ENCODE assay signal across 1 cellular context in the genomic region with DNA sequence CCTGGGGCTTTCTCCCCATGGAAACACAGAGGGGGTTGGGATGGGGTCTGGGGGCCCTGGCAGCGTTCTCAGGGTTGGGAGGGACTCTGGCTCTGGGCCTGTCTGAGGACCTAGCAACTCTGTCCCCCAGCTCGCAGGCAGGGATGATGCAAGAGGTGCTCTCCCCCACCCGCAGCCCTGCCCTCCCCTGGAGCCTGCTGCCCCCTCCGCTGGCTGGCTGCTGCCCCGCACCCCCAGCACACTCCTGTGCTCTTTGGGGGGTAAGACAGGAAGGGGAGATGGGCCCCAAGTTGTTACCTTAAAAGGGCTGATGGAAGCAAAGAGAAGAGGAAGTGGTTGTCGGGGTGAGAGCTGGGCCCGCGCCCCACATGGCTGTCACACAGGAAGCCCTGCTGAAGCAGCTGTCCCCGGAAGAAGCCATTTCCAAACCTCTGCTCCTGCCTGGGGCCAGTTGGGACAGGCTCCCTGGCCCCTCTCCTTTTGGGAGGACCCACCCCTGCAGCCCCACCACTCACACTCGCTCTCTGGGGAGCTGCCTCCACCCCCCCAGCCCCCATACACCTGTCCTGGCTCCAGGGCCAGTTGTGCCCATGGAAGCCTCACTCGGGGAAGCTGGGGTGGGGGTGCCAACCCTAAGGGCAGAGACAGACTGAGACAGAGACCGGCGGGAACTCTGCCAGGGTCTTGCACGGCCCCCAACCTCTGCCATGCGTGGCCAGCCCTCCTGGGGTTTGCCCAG.
TF ChIP-seq lines count a peak whose summit lies in the region.

No MANE protein-coding gene starts in this region.

TF ChIP-seq in HEK293, 187 proteins besides CTCF, POLR2A, EP300 and RAD21 (continued from another document):
- TF ChIP-seq ZBTB8A (tag by site-specific recombination; IDR thresholded peaks at IDR 0.05) (peak; percentile 63; the same call in 1 of the 2 replicates), ZNF16 (tag by site-specific recombination; IDR thresholded peaks at IDR 0.05; ENCODE audit: low read depth) (no peak), ZIC2 (tag by site-specific recombination; IDR thresholded peaks at IDR 0.05) (peak; percentile 29; the same call in 1 of the 2 replicates), ZNF211 (tag by site-specific recombination; IDR thresholded peaks at IDR 0.05; ENCODE audit: low read depth) (no peak), ZNF768 (tag by site-specific recombination; IDR thresholded peaks at IDR 0.05) (no peak), ZNF391 (tag by site-specific recombination; IDR thresholded peaks at IDR 0.05; ENCODE audit: borderline replicate concordance, low read depth) (no peak), ZFP69B (tag by site-specific recombination; IDR thresholded peaks at IDR 0.05) (peak; percentile 86), GLIS1 (tag by site-specific recombination; IDR thresholded peaks at IDR 0.05) (peak; percentile 84), ZNF202 (tag by site-specific recombination; IDR thresholded peaks at IDR 0.05; ENCODE audit: borderline replicate concordance) (no peak), ZNF24 (tag by site-specific recombination; IDR thresholded peaks at IDR 0.05) (0 out of 2 replicates have a peak, but pooled peaks have one; percentile 22)
- TF ChIP-seq, protein P1, sequence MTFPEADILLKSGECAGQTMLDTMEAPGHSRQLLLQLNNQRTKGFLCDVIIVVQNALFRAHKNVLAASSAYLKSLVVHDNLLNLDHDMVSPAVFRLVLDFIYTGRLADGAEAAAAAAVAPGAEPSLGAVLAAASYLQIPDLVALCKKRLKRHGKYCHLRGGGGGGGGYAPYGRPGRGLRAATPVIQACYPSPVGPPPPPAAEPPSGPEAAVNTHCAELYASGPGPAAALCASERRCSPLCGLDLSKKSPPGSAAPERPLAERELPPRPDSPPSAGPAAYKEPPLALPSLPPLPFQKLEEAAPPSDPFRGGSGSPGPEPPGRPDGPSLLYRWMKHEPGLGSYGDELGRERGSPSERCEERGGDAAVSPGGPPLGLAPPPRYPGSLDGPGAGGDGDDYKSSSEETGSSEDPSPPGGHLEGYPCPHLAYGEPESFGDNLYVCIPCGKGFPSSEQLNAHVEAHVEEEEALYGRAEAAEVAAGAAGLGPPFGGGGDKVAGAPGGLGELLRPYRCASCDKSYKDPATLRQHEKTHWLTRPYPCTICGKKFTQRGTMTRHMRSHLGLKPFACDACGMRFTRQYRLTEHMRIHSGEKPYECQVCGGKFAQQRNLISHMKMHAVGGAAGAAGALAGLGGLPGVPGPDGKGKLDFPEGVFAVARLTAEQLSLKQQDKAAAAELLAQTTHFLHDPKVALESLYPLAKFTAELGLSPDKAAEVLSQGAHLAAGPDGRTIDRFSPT (tag by site-specific recombination; IDR thresholded peaks at IDR 0.05): no peak
- TF ChIP-seq, protein P2, sequence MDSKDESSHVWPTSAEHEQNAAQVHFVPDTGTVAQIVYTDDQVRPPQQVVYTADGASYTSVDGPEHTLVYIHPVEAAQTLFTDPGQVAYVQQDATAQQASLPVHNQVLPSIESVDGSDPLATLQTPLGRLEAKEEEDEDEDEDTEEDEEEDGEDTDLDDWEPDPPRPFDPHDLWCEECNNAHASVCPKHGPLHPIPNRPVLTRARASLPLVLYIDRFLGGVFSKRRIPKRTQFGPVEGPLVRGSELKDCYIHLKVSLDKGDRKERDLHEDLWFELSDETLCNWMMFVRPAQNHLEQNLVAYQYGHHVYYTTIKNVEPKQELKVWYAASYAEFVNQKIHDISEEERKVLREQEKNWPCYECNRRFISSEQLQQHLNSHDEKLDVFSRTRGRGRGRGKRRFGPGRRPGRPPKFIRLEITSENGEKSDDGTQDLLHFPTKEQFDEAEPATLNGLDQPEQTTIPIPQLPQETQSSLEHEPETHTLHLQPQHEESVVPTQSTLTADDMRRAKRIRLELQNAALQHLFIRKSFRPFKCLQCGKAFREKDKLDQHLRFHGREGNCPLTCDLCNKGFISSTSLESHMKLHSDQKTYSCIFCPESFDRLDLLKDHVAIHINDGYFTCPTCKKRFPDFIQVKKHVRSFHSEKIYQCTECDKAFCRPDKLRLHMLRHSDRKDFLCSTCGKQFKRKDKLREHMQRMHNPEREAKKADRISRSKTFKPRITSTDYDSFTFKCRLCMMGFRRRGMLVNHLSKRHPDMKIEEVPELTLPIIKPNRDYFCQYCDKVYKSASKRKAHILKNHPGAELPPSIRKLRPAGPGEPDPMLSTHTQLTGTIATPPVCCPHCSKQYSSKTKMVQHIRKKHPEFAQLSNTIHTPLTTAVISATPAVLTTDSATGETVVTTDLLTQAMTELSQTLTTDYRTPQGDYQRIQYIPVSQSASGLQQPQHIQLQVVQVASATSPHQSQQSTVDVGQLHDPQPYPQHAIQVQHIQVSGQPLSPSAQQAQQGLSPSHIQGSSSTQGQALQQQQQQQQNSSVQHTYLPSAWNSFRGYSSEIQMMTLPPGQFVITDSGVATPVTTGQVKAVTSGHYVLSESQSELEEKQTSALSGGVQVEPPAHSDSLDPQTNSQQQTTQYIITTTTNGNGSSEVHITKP (tag by site-specific recombination; IDR thresholded peaks at IDR 0.05): peak; percentile 38
- TF ChIP-seq, protein P3, sequence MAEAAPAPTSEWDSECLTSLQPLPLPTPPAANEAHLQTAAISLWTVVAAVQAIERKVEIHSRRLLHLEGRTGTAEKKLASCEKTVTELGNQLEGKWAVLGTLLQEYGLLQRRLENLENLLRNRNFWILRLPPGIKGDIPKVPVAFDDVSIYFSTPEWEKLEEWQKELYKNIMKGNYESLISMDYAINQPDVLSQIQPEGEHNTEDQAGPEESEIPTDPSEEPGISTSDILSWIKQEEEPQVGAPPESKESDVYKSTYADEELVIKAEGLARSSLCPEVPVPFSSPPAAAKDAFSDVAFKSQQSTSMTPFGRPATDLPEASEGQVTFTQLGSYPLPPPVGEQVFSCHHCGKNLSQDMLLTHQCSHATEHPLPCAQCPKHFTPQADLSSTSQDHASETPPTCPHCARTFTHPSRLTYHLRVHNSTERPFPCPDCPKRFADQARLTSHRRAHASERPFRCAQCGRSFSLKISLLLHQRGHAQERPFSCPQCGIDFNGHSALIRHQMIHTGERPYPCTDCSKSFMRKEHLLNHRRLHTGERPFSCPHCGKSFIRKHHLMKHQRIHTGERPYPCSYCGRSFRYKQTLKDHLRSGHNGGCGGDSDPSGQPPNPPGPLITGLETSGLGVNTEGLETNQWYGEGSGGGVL (tag by site-specific recombination; IDR thresholded peaks at IDR 0.05): peak; percentile 90
- TF ChIP-seq, protein P4, sequence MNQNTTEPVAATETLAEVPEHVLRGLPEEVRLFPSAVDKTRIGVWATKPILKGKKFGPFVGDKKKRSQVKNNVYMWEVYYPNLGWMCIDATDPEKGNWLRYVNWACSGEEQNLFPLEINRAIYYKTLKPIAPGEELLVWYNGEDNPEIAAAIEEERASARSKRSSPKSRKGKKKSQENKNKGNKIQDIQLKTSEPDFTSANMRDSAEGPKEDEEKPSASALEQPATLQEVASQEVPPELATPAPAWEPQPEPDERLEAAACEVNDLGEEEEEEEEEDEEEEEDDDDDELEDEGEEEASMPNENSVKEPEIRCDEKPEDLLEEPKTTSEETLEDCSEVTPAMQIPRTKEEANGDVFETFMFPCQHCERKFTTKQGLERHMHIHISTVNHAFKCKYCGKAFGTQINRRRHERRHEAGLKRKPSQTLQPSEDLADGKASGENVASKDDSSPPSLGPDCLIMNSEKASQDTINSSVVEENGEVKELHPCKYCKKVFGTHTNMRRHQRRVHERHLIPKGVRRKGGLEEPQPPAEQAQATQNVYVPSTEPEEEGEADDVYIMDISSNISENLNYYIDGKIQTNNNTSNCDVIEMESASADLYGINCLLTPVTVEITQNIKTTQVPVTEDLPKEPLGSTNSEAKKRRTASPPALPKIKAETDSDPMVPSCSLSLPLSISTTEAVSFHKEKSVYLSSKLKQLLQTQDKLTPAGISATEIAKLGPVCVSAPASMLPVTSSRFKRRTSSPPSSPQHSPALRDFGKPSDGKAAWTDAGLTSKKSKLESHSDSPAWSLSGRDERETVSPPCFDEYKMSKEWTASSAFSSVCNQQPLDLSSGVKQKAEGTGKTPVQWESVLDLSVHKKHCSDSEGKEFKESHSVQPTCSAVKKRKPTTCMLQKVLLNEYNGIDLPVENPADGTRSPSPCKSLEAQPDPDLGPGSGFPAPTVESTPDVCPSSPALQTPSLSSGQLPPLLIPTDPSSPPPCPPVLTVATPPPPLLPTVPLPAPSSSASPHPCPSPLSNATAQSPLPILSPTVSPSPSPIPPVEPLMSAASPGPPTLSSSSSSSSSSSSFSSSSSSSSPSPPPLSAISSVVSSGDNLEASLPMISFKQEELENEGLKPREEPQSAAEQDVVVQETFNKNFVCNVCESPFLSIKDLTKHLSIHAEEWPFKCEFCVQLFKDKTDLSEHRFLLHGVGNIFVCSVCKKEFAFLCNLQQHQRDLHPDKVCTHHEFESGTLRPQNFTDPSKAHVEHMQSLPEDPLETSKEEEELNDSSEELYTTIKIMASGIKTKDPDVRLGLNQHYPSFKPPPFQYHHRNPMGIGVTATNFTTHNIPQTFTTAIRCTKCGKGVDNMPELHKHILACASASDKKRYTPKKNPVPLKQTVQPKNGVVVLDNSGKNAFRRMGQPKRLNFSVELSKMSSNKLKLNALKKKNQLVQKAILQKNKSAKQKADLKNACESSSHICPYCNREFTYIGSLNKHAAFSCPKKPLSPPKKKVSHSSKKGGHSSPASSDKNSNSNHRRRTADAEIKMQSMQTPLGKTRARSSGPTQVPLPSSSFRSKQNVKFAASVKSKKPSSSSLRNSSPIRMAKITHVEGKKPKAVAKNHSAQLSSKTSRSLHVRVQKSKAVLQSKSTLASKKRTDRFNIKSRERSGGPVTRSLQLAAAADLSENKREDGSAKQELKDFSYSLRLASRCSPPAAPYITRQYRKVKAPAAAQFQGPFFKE (tag by site-specific recombination; IDR thresholded peaks at IDR 0.05; ENCODE audit: borderline replicate concordance): no peak
- TF ChIP-seq, protein P5, sequence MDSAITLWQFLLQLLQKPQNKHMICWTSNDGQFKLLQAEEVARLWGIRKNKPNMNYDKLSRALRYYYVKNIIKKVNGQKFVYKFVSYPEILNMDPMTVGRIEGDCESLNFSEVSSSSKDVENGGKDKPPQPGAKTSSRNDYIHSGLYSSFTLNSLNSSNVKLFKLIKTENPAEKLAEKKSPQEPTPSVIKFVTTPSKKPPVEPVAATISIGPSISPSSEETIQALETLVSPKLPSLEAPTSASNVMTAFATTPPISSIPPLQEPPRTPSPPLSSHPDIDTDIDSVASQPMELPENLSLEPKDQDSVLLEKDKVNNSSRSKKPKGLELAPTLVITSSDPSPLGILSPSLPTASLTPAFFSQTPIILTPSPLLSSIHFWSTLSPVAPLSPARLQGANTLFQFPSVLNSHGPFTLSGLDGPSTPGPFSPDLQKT (IDR thresholded peaks at IDR 0.05; ENCODE audit: borderline replicate concordance, low read depth, low read length): no peak
- TF ChIP-seq, protein P6, sequence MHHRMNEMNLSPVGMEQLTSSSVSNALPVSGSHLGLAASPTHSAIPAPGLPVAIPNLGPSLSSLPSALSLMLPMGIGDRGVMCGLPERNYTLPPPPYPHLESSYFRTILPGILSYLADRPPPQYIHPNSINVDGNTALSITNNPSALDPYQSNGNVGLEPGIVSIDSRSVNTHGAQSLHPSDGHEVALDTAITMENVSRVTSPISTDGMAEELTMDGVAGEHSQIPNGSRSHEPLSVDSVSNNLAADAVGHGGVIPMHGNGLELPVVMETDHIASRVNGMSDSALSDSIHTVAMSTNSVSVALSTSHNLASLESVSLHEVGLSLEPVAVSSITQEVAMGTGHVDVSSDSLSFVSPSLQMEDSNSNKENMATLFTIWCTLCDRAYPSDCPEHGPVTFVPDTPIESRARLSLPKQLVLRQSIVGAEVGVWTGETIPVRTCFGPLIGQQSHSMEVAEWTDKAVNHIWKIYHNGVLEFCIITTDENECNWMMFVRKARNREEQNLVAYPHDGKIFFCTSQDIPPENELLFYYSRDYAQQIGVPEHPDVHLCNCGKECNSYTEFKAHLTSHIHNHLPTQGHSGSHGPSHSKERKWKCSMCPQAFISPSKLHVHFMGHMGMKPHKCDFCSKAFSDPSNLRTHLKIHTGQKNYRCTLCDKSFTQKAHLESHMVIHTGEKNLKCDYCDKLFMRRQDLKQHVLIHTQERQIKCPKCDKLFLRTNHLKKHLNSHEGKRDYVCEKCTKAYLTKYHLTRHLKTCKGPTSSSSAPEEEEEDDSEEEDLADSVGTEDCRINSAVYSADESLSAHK (tag by site-specific recombination; IDR thresholded peaks at IDR 0.05): no peak
- TF ChIP-seq, protein P7, sequence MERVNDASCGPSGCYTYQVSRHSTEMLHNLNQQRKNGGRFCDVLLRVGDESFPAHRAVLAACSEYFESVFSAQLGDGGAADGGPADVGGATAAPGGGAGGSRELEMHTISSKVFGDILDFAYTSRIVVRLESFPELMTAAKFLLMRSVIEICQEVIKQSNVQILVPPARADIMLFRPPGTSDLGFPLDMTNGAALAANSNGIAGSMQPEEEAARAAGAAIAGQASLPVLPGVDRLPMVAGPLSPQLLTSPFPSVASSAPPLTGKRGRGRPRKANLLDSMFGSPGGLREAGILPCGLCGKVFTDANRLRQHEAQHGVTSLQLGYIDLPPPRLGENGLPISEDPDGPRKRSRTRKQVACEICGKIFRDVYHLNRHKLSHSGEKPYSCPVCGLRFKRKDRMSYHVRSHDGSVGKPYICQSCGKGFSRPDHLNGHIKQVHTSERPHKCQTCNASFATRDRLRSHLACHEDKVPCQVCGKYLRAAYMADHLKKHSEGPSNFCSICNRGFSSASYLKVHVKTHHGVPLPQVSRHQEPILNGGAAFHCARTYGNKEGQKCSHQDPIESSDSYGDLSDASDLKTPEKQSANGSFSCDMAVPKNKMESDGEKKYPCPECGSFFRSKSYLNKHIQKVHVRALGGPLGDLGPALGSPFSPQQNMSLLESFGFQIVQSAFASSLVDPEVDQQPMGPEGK (tag by site-specific recombination; IDR thresholded peaks at IDR 0.05): peak; percentile 22; the same call in 1 of the 2 replicates
